Comparison of ENCODE assay signal across 1 cellular context in the genomic region with DNA sequence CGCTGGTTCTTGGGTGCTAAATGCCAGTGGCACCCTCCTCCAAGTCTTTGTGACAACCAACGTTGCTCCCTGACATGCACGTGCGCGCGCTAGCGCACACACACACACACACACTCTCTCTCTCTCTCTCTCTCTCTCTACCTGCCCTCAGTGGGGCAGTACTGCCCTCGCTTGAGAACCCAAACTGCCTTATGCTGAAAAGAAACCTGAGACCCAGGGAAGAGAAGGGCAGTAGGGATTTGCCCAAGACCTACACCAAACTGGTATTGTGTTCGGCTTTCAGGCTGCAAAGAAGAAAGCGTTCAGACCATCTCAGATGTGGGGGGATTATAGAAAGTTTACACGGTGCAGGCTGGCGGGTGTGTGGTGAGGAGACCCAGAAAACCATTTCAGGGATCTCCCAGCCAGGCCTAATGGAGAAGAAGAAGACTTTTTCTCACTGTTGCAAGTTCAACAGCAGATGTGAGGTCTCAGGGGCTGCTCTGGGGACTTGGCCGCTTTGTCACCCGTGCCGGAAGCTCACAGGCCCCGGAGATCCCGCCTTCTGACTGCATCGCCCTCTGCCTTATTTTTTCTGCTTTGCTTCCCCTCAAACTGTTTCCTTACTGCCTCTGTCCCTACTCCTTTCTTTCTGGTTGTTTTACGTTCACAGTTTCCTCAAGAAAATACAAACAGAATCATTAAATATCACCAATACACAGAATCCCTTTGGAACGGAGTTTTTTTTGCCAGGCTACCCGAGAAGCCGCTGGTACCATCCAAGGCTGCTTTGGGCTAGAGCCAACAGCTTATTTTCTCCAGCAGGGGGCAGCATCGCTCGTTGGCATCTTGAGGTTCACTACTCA.
A peak's percentile ranks its signal among the peaks of the same experiment; 100 is the strongest.
TF ChIP-seq lines count a peak whose summit lies in the region.

No MANE protein-coding gene starts in this region.

TF ChIP-seq in K562, 482 proteins besides CTCF, POLR2A, EP300 and RAD21 (continued from another document):
- TF ChIP-seq, protein P1, sequence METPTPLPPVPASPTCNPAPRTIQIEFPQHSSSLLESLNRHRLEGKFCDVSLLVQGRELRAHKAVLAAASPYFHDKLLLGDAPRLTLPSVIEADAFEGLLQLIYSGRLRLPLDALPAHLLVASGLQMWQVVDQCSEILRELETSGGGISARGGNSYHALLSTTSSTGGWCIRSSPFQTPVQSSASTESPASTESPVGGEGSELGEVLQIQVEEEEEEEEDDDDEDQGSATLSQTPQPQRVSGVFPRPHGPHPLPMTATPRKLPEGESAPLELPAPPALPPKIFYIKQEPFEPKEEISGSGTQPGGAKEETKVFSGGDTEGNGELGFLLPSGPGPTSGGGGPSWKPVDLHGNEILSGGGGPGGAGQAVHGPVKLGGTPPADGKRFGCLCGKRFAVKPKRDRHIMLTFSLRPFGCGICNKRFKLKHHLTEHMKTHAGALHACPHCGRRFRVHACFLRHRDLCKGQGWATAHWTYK (CRISPR knock-in tag; IDR thresholded peaks at IDR 0.05), result no peak
- no peak for TF ChIP-seq ZNF217 (CRISPR knock-in tag; IDR thresholded peaks at IDR 0.05)
- TF ChIP-seq ZNF561 (CRISPR knock-in tag; conservative IDR thresholded peaks at IDR 0.05), result no peak
- TF ChIP-seq, protein P2, sequence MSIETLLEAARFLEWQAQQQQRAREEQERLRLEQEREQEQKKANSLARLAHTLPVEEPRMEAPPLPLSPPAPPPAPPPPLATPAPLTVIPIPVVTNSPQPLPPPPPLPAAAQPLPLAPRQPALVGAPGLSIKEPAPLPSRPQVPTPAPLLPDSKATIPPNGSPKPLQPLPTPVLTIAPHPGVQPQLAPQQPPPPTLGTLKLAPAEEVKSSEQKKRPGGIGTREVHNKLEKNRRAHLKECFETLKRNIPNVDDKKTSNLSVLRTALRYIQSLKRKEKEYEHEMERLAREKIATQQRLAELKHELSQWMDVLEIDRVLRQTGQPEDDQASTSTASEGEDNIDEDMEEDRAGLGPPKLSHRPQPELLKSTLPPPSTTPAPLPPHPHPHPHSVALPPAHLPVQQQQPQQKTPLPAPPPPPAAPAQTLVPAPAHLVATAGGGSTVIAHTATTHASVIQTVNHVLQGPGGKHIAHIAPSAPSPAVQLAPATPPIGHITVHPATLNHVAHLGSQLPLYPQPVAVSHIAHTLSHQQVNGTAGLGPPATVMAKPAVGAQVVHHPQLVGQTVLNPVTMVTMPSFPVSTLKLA (conservative IDR thresholded peaks at IDR 0.05), result peak; percentile 41 to 59; a peak in 2 of 4 replicates
- TF ChIP-seq RBM14 (IDR thresholded peaks at IDR 0.05; ENCODE audit: borderline replicate concordance, insufficient read depth, low read depth, low read length), result no peak
- no peak for TF ChIP-seq ZNF274 (IDR thresholded peaks at IDR 0.05; ENCODE audit: borderline replicate concordance, low read depth, low read length)
- no peak for TF ChIP-seq ZNF586 (CRISPR knock-in tag; conservative IDR thresholded peaks at IDR 0.05)
- no peak for TF ChIP-seq DPF2 (IDR thresholded peaks at IDR 0.05)
- no peak for TF ChIP-seq POLR3G (IDR thresholded peaks at IDR 0.05; ENCODE audit: extremely low read depth, insufficient read length, insufficient replicate concordance)
- TF ChIP-seq, protein P3, sequence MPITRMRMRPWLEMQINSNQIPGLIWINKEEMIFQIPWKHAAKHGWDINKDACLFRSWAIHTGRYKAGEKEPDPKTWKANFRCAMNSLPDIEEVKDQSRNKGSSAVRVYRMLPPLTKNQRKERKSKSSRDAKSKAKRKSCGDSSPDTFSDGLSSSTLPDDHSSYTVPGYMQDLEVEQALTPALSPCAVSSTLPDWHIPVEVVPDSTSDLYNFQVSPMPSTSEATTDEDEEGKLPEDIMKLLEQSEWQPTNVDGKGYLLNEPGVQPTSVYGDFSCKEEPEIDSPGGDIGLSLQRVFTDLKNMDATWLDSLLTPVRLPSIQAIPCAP (CRISPR knock-in tag; IDR thresholded peaks at IDR 0.05; ENCODE audit: borderline replicate concordance), result no peak
- TF ChIP-seq NRF1 (conservative IDR thresholded peaks at IDR 0.05 in 1 of 2, IDR thresholded peaks at IDR 0.05 in 1 of 2), result peak in 1 of 2 experiments; percentile 55; a peak in 2 of 4 replicates
- TF ChIP-seq, protein P4, sequence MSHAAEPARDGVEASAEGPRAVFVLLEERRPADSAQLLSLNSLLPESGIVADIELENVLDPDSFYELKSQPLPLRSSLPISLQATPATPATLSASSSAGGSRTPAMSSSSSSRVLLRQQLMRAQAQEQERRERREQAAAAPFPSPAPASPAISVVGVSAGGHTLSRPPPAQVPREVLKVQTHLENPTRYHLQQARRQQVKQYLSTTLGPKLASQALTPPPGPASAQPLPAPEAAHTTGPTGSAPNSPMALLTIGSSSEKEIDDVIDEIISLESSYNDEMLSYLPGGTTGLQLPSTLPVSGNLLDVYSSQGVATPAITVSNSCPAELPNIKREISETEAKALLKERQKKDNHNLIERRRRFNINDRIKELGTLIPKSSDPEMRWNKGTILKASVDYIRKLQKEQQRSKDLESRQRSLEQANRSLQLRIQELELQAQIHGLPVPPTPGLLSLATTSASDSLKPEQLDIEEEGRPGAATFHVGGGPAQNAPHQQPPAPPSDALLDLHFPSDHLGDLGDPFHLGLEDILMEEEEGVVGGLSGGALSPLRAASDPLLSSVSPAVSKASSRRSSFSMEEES (CRISPR knock-in tag; IDR thresholded peaks at IDR 0.05), result no peak
- TF ChIP-seq ZFP1 (CRISPR knock-in tag; IDR thresholded peaks at IDR 0.05), result no peak
- TF ChIP-seq PTRF (tag; IDR thresholded peaks at IDR 0.05), result no peak
- no peak for TF ChIP-seq FOXA1 (IDR thresholded peaks at IDR 0.05; ENCODE audit: borderline replicate concordance)
- TF ChIP-seq MTA1 (IDR thresholded peaks at IDR 0.05; ENCODE audit: borderline replicate concordance), result no peak
- TF ChIP-seq, protein P5, sequence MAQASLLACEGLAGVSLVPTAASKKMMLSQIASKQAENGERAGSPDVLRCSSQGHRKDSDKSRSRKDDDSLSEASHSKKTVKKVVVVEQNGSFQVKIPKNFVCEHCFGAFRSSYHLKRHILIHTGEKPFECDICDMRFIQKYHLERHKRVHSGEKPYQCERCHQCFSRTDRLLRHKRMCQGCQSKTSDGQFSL (CRISPR knock-in tag; IDR thresholded peaks at IDR 0.05), result no peak
- TF ChIP-seq, protein P5 (tag; IDR thresholded peaks at IDR 0.05), result no peak
- TF ChIP-seq, protein P6, sequence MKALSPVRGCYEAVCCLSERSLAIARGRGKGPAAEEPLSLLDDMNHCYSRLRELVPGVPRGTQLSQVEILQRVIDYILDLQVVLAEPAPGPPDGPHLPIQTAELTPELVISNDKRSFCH (CRISPR knock-in tag; IDR thresholded peaks at IDR 0.05), result no peak
- TF ChIP-seq, protein P6 (tag; IDR thresholded peaks at IDR 0.05), result no peak
- TF ChIP-seq, protein P7, sequence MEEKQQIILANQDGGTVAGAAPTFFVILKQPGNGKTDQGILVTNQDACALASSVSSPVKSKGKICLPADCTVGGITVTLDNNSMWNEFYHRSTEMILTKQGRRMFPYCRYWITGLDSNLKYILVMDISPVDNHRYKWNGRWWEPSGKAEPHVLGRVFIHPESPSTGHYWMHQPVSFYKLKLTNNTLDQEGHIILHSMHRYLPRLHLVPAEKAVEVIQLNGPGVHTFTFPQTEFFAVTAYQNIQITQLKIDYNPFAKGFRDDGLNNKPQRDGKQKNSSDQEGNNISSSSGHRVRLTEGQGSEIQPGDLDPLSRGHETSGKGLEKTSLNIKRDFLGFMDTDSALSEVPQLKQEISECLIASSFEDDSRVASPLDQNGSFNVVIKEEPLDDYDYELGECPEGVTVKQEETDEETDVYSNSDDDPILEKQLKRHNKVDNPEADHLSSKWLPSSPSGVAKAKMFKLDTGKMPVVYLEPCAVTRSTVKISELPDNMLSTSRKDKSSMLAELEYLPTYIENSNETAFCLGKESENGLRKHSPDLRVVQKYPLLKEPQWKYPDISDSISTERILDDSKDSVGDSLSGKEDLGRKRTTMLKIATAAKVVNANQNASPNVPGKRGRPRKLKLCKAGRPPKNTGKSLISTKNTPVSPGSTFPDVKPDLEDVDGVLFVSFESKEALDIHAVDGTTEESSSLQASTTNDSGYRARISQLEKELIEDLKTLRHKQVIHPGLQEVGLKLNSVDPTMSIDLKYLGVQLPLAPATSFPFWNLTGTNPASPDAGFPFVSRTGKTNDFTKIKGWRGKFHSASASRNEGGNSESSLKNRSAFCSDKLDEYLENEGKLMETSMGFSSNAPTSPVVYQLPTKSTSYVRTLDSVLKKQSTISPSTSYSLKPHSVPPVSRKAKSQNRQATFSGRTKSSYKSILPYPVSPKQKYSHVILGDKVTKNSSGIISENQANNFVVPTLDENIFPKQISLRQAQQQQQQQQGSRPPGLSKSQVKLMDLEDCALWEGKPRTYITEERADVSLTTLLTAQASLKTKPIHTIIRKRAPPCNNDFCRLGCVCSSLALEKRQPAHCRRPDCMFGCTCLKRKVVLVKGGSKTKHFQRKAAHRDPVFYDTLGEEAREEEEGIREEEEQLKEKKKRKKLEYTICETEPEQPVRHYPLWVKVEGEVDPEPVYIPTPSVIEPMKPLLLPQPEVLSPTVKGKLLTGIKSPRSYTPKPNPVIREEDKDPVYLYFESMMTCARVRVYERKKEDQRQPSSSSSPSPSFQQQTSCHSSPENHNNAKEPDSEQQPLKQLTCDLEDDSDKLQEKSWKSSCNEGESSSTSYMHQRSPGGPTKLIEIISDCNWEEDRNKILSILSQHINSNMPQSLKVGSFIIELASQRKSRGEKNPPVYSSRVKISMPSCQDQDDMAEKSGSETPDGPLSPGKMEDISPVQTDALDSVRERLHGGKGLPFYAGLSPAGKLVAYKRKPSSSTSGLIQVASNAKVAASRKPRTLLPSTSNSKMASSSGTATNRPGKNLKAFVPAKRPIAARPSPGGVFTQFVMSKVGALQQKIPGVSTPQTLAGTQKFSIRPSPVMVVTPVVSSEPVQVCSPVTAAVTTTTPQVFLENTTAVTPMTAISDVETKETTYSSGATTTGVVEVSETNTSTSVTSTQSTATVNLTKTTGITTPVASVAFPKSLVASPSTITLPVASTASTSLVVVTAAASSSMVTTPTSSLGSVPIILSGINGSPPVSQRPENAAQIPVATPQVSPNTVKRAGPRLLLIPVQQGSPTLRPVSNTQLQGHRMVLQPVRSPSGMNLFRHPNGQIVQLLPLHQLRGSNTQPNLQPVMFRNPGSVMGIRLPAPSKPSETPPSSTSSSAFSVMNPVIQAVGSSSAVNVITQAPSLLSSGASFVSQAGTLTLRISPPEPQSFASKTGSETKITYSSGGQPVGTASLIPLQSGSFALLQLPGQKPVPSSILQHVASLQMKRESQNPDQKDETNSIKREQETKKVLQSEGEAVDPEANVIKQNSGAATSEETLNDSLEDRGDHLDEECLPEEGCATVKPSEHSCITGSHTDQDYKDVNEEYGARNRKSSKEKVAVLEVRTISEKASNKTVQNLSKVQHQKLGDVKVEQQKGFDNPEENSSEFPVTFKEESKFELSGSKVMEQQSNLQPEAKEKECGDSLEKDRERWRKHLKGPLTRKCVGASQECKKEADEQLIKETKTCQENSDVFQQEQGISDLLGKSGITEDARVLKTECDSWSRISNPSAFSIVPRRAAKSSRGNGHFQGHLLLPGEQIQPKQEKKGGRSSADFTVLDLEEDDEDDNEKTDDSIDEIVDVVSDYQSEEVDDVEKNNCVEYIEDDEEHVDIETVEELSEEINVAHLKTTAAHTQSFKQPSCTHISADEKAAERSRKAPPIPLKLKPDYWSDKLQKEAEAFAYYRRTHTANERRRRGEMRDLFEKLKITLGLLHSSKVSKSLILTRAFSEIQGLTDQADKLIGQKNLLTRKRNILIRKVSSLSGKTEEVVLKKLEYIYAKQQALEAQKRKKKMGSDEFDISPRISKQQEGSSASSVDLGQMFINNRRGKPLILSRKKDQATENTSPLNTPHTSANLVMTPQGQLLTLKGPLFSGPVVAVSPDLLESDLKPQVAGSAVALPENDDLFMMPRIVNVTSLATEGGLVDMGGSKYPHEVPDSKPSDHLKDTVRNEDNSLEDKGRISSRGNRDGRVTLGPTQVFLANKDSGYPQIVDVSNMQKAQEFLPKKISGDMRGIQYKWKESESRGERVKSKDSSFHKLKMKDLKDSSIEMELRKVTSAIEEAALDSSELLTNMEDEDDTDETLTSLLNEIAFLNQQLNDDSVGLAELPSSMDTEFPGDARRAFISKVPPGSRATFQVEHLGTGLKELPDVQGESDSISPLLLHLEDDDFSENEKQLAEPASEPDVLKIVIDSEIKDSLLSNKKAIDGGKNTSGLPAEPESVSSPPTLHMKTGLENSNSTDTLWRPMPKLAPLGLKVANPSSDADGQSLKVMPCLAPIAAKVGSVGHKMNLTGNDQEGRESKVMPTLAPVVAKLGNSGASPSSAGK (IDR thresholded peaks at IDR 0.05), result peak; percentile 89
- no peak for TF ChIP-seq KDM2B (CRISPR knock-in tag; IDR thresholded peaks at IDR 0.05)
- no peak for TF ChIP-seq KLF16 (IDR thresholded peaks at IDR 0.05)
- 0 out of 4 replicates have a peak, but pooled peaks of 1 of the 2 experiments have one; percentile 26 for TF ChIP-seq MAZ (CRISPR knock-in tag; conservative IDR thresholded peaks at IDR 0.05 in 1 of 2, IDR thresholded peaks at IDR 0.05 in 1 of 2)
- TF ChIP-seq ZNF282 (CRISPR knock-in tag; IDR thresholded peaks at IDR 0.05), result no peak
- no peak for TF ChIP-seq EWSR1 (IDR thresholded peaks at IDR 0.05; ENCODE audit: borderline replicate concordance, low read depth, partially characterized antibody)
- no peak for TF ChIP-seq RNF2 (IDR thresholded peaks at IDR 0.05)
